ENCODE assay signal across 11 cellular contexts in genomic region chr3:135419155-135419554, GRCh38.
"Had no signal": no experiment of that assay in that cellular context is flagged by ENCODE, and none has a peak within 500 bp of the region (broad histone marks: within the 10 kb centered on the region; RNA-seq: fewer than 3 reads in every experiment).

No MANE protein-coding gene starts in this region.

- DNase-seq: GM23248, GOT3, H7, H9, HCEC 1CT, HFFc6 had no signal

- H3K36me3 ChIP-seq: HAP-1 had no signal

- H3K9me3 ChIP-seq: HAP-1 had no signal

- H3K4me3 ChIP-seq: GM23248, GM23338, HAP-1 had no signal

- H3K4me1 ChIP-seq: HAP-1 had no signal

- FAIRE-seq: H1, H54 had no signal

- H3K27ac ChIP-seq: GM23248 had no signal

- ATAC-seq: GM23338, HCT116 had no signal
